Comparison of ENCODE assay signal across 16 cellular contexts in the genomic region with DNA sequence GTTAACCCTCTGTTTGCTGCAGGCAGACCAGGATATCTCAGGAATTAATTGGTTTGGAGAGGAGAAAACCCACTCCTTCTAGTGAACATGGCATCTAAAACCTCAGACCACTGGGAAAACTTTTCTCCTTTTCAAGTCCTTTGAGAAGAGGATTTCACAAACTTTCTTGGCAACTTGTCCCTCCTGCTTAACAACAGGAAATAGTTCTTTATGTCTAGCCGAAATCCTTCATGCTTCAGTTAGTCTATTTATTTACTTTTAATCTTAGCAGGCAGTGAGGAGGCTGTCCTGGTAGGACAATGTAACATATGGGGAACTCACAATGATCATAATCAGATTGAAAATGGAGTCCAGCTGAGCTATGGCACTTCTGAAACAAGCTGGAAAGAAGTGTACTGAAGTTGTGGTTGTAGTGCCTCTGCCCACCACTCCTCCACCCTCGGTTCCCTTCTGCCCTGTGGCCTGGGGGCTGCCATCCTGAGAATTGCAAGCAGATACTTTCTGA. TPM values are rescaled to one million over a fixed set of nuclear protein-coding genes. Genes with fewer than 3 reads are reported as not detected.
DNase-seq lines count a peak whose midpoint lies in the region; ATAC-seq, FAIRE-seq and TF ChIP-seq lines count a peak whose summit lies in the region.
"Had no signal": no experiment of that assay in that cellular context is flagged by ENCODE, and none has a peak within 500 bp of the region (broad histone marks: within the 10 kb centered on the region; RNA-seq: fewer than 3 reads in every experiment).

No MANE protein-coding gene starts in this region.

- TF ChIP-seq POLR2A in HepG2 (IDR thresholded peaks at IDR 0.05; ENCODE audit: insufficient read depth in 1 of 2, low read depth in 2 of 2, low read length in 2 of 2), result no peak
- TF ChIP-seq POLR2A in right lobe of liver (IDR thresholded peaks at IDR 0.05), result no peak
- TF ChIP-seq POLR2A in uterus (IDR thresholded peaks at IDR 0.05), result no peak

- peaks cover 1 to 37% of the 10 kb centered on the region in 2 experiments; a peak in 2 of 5 replicates for H3K27me3 ChIP-seq in HepG2 (ENCODE audit: control insufficient read depth in 1 of 2, insufficient read depth in 2 of 2, low read length in 2 of 2)
- H3K27me3 ChIP-seq in right lobe of liver, result no peaks in the 10 kb centered on the region
- no peaks in the 10 kb centered on the region for H3K27me3 ChIP-seq in MM.1S (replicated peaks; ENCODE audit: insufficient read depth, low read length)
- H3K27me3 ChIP-seq in uterus, result no peaks in the 10 kb centered on the region
- H3K27me3 ChIP-seq: foreskin keratinocyte, pancreas had no signal

- no peak for TF ChIP-seq EP300 in HepG2 (IDR thresholded peaks at IDR 0.05; ENCODE audit: low read depth in 2 of 2, low read length in 2 of 2)
- TF ChIP-seq EP300 in HepG2 (CRISPR knock-in tag; IDR thresholded peaks at IDR 0.05; ENCODE audit: borderline replicate concordance), result no peak

- DNase-seq in HepG2 (ENCODE audit: low spot score) (no peak), right lobe of liver (no peak), MM.1S (no peak), epithelial cell of esophagus (ENCODE audit: low read depth) (peak; percentile 24), type B pancreatic cell (ENCODE audit: extremely low spot score, unreplicated experiment) (no peak), uterus (no peak), CD1c-positive myeloid dendritic cell (ENCODE audit: extremely low spot score) (no peak)
- DNase-seq in activated CD4-positive, alpha-beta memory T cell treated with anti-CD3 and anti-CD28 coated beads for 36 hours, result no peak
- DNase-seq: NCI-H187 treated with DMSO at 0.1 percent for 48 hours had no signal

- ATAC-seq in HepG2, result peak; percentile 15; the same call in 1 of the 3 replicates
- ATAC-seq in right lobe of liver, result no peak

- H3K4me3 ChIP-seq in HepG2 (replicated peaks in 1 of 3; ENCODE audit: insufficient read depth in 1 of 3, low read depth in 2 of 3, low read length in 3 of 3) (no peak overlapping the region), right lobe of liver (no peak overlapping the region), MM.1S (ENCODE audit: low read length) (no peak overlapping the region), epithelial cell of esophagus (ENCODE audit: low read length) (no peak overlapping the region), uterus (no peak overlapping the region)
- H3K4me3 ChIP-seq: pancreas had no signal

- H3K9ac ChIP-seq in HepG2 (ENCODE audit: insufficient read depth, low read depth, low read length) (no peak overlapping the region), MM.1S (ENCODE audit: low read length) (no peak overlapping the region)

- H3K4me2 ChIP-seq in HepG2 (ENCODE audit: low read depth, low read length) (no peak overlapping the region), MM.1S (ENCODE audit: low read depth, low read length) (peak overlapping the region; percentile 57; the same call in 1 of the 2 replicates)

- H3K4me1 Mint-ChIP-seq in type B pancreatic cell (ENCODE audit: unreplicated experiment), result peaks cover 14% of the 10 kb centered on the region
- peaks cover 6% of the 10 kb centered on the region for H3K4me1 Mint-ChIP-seq in activated CD4-positive, alpha-beta memory T cell treated with anti-CD3 and anti-CD28 coated beads for 36 hours (ENCODE audit: low read depth)

- WGBS in HepG2 (ENCODE audit: low lambda C conversion rate), result 0% methylated on average over 2 of the region's 2 CpGs
- WGBS in right lobe of liver (ENCODE audit: insufficient coverage, low coverage, low lambda C conversion rate, missing lambda C conversion rate), result 47% methylated on average over 2 of the region's 2 CpGs

- H2AFZ ChIP-seq in HepG2 (ENCODE audit: low read length), result no peak overlapping the region
- no peak overlapping the region for H2AFZ ChIP-seq in MM.1S (ENCODE audit: low read length)

- H3K9me3 ChIP-seq in HepG2 (ENCODE audit: low read length) (no peaks in the 10 kb centered on the region), right lobe of liver (no peaks in the 10 kb centered on the region), MM.1S (replicated peaks; ENCODE audit: insufficient read depth, low read length) (no peaks in the 10 kb centered on the region), uterus (no peaks in the 10 kb centered on the region)
- H3K9me3 ChIP-seq: pancreas, thoracic aorta had no signal

- no peaks in the 10 kb centered on the region for H3K9me3 Mint-ChIP-seq in type B pancreatic cell
- no peaks in the 10 kb centered on the region for H3K9me3 Mint-ChIP-seq in activated CD4-positive, alpha-beta memory T cell treated with anti-CD3 and anti-CD28 coated beads for 36 hours
- H3K9me3 Mint-ChIP-seq: activated T-helper 1 cell treated with anti-CD3 and anti-CD28 coated beads, Interleukin-12 subunit alpha, Interleukin-12 subunit beta, Interleukin-2, Interleukin-4 antibody, amounts not matched to agents 30 ng/mL and 10 ng/mL and 1 ng/mL, durations not matched to agents 14 hours and 24 hours and 36 hours had no signal

- H3K36me3 ChIP-seq in HepG2 (replicated peaks in 1 of 2; ENCODE audit: control insufficient read depth in 1 of 2, insufficient read depth in 2 of 2, low read length in 2 of 2) (no peaks in the 10 kb centered on the region), right lobe of liver (no peaks in the 10 kb centered on the region), MM.1S (replicated peaks; ENCODE audit: insufficient read depth, low read length) (no peaks in the 10 kb centered on the region), uterus (no peaks in the 10 kb centered on the region)
- H3K36me3 ChIP-seq: pancreas, thoracic aorta had no signal

- H3K27me3 Mint-ChIP-seq in type B pancreatic cell, result peaks cover 14% of the 10 kb centered on the region
- H3K27me3 Mint-ChIP-seq in activated CD4-positive, alpha-beta memory T cell treated with anti-CD3 and anti-CD28 coated beads for 36 hours, result peaks cover 1% of the 10 kb centered on the region

- TF ChIP-seq RAD21 in HepG2 (CRISPR knock-in tag; IDR thresholded peaks at IDR 0.05), result no peak

- in situ Hi-C loops in HepG2 (cut with HindIII; ENCODE audit: extremely low pct_ligation_motif_present, low pct_unique_long_range_greater_than_20kb), result loop anchor here (5.0 to 25.0 kb wide), 4 partner anchors 42 to 1287 kb away; no protein-coding TSS in a partner anchor

- BruUV-seq in HepG2 (replicated peaks; lab: Mats Ljungman, UMichigan), result no TSS peak

- intact Hi-C loops in HepG2 (cut with micrococcal nuclease; ENCODE audit: unreplicated experiment), result loop anchor here (2.0 to 5.0 kb wide), 2 partner anchors 155 to 1297 kb away; no protein-coding TSS in a partner anchor
- intact Hi-C loops in right lobe of liver (cut with DNase I), result loop anchor here (5.0 to 10.0 kb wide), 2 partner anchors 155 to 1297 kb away; no protein-coding TSS in a partner anchor
- intact Hi-C loops in uterus (cut with DNase I; ENCODE audit: low total_unique reads), result no loop called here
- intact Hi-C loops in activated CD4-positive, alpha-beta memory T cell treated with anti-CD3 and anti-CD28 coated beads for 36 hours (cut with micrococcal nuclease), result loop anchor here (1.0 kb wide), 1 partner anchor 41 kb away; no protein-coding TSS in a partner anchor

- no peaks in the 10 kb centered on the region for H3K36me3 Mint-ChIP-seq in type B pancreatic cell
- H3K36me3 Mint-ChIP-seq in activated CD4-positive, alpha-beta memory T cell treated with anti-CD3 and anti-CD28 coated beads for 36 hours, result no peaks in the 10 kb centered on the region

- POLR2A ChIA-PET in HepG2 (lab: Yijun Ruan, JAX), result no interaction called here
- POLR2A ChIA-PET in activated CD4-positive, alpha-beta memory T cell treated with anti-CD3 and anti-CD28 coated beads for 36 hours (lab: Charles Lee), result no interaction called here

- CTCF ChIA-PET in HepG2 (lab: Yijun Ruan, JAX; ENCODE audit: low intra/inter-chr PET ratio, low total read pairs), result interaction anchor here (1.5 to 1.9 kb wide), 3 partner anchors 41 to 1295 kb away, joined by 4 to 14 read pairs (median 6); no protein-coding TSS in a partner anchor
- CTCF ChIA-PET in activated CD4-positive, alpha-beta memory T cell treated with anti-CD3 and anti-CD28 coated beads for 36 hours (lab: Charles Lee), result interaction anchor here (0.6 to 3.8 kb wide), 15 partner anchors 9 to 1444 kb away, joined by 3 to 24 read pairs (median 4); no protein-coding TSS in a partner anchor

- no peaks in the 10 kb centered on the region for H3K79me2 ChIP-seq in HepG2 (ENCODE audit: insufficient read depth, low read length)
- H3K79me2 ChIP-seq in MM.1S (ENCODE audit: low read length), result no peaks in the 10 kb centered on the region

- no peaks in the 10 kb centered on the region for H3K9me2 ChIP-seq in MM.1S (replicated peaks; ENCODE audit: insufficient read depth, low read length)

- FAIRE-seq in HepG2 (lab: Jason Lieb, UNC), result no peak
- FAIRE-seq: pancreas had no signal

- no peaks in the 10 kb centered on the region for H3F3A ChIP-seq in MM.1S (ENCODE audit: insufficient read depth, low read length)

- no peak overlapping the region for H3K27ac ChIP-seq in HepG2 (ENCODE audit: extremely low read length, insufficient read depth, low read length)
- no peak overlapping the region for H3K27ac ChIP-seq in right lobe of liver
- H3K27ac ChIP-seq in MM.1S (ENCODE audit: low read length), result no peak overlapping the region
- no peak overlapping the region for H3K27ac ChIP-seq in uterus
- H3K27ac ChIP-seq: foreskin keratinocyte, pancreas, thoracic aorta had no signal

- TF ChIP-seq CTCF in HepG2 (CRISPR knock-in tag; IDR thresholded peaks at IDR 0.05) (no peak), right lobe of liver (IDR thresholded peaks at IDR 0.05) (no peak), MM.1S (IDR thresholded peaks at IDR 0.05; ENCODE audit: low read length) (no peak), epithelial cell of esophagus (IDR thresholded peaks at IDR 0.05; ENCODE audit: insufficient read depth, low read depth, low read length, missing control alignments) (no peak), type B pancreatic cell (conservative IDR thresholded peaks at IDR 0.05) (no peak), uterus (IDR thresholded peaks at IDR 0.05) (no peak)

- H3K4me3 Mint-ChIP-seq in type B pancreatic cell, result peak overlapping the region; percentile 54
- no peak overlapping the region for H3K4me3 Mint-ChIP-seq in activated CD4-positive, alpha-beta memory T cell treated with anti-CD3 and anti-CD28 coated beads for 36 hours
- H3K4me3 Mint-ChIP-seq: activated CD4-positive, alpha-beta T cell treated with anti-CD3 and anti-CD28 coated beads for 36 hours; activated T-helper 1 cell treated with anti-CD3 and anti-CD28 coated beads, Interleukin-12 subunit alpha, Interleukin-12 subunit beta, Interleukin-2, Interleukin-4 antibody, amounts not matched to agents 30 ng/mL and 10 ng/mL and 1 ng/mL, durations not matched to agents 14 hours and 24 hours and 36 hours had no signal

- H4K20me1 ChIP-seq in HepG2 (ENCODE audit: insufficient read depth, low read length), result no peaks in the 10 kb centered on the region
- H4K20me1 ChIP-seq in MM.1S (ENCODE audit: insufficient read depth, low read length), result no peaks in the 10 kb centered on the region

- no peak overlapping the region for H3K27ac Mint-ChIP-seq in type B pancreatic cell
- H3K27ac Mint-ChIP-seq in activated CD4-positive, alpha-beta memory T cell treated with anti-CD3 and anti-CD28 coated beads for 36 hours, result no peak overlapping the region
- H3K27ac Mint-ChIP-seq: activated CD4-positive, alpha-beta T cell treated with anti-CD3 and anti-CD28 coated beads for 36 hours; activated T-helper 1 cell treated with anti-CD3 and anti-CD28 coated beads, Interleukin-12 subunit alpha, Interleukin-12 subunit beta, Interleukin-2, Interleukin-4 antibody, amounts not matched to agents 30 ng/mL and 10 ng/mL and 1 ng/mL, durations not matched to agents 14 hours and 24 hours and 36 hours had no signal

- H3K4me1 ChIP-seq in HepG2 (ENCODE audit: insufficient read depth, low read length) (no peaks in the 10 kb centered on the region), right lobe of liver (no peaks in the 10 kb centered on the region), MM.1S (ENCODE audit: low read length) (no peaks in the 10 kb centered on the region; the same call in 1 of the 2 replicates), uterus (no peaks in the 10 kb centered on the region)
- H3K4me1 ChIP-seq: pancreas had no signal

RNA-seq across cellular contexts. Expression of a gene that starts 50.6 kb away (rescaled TPM):
- total RNA-seq in HepG2 (2016; rRNA removed; fragmentation: Illumina TruSeq; extraction: Trizol) (not detected in 2 replicates), right lobe of liver (not detected), type B pancreatic cell (ENCODE audit: low replicate concordance) (0.43 and 0.58 TPM in 2 replicates), uterus (1 to 10 TPM in 2 of 4 donors, not detected in 2; 4.0 to 5.2 TPM)
- total RNA-seq in HepG2 (2016; cell fraction: cytosol; rRNA removed; fragmentation: Illumina TruSeq; extraction: Trizol; ENCODE audit: low read depth), result not detected in 2 replicates
- total RNA-seq in HepG2 (2016; cell fraction: insoluble cytoplasmic fraction; rRNA removed; fragmentation: Illumina TruSeq; extraction: Trizol), result not detected in 2 replicates
- not detected in 2 replicates for total RNA-seq in HepG2 (2016; cell fraction: membrane; rRNA removed; fragmentation: Illumina TruSeq; extraction: Trizol)
- total RNA-seq in HepG2 (2016; cell fraction: nucleus; rRNA removed; fragmentation: Illumina TruSeq; extraction: Trizol), result not detected in 2 replicates
- not detected in 2 replicates for polyA plus RNA-seq in HepG2 (2011; rRNA removed)
- polyA plus RNA-seq in HepG2 (2011; cell fraction: cytosol; rRNA removed), result not detected in 2 replicates
- polyA plus RNA-seq in HepG2 (2011; cell fraction: nucleus; rRNA removed), result not detected in 2 replicates
- polyA plus RNA-seq in HepG2 (2012), result not detected in 2 replicates
- polyA plus RNA-seq in HepG2 (2016; cell fraction: cytosol; fragmentation: Illumina TruSeq; extraction: Trizol; ENCODE audit: low read depth), result not detected in 2 replicates
- polyA plus RNA-seq in HepG2 (2016; cell fraction: insoluble cytoplasmic fraction; fragmentation: Illumina TruSeq; extraction: Trizol; ENCODE audit: low read depth), result not detected in 2 replicates
- not detected in 2 replicates for polyA plus RNA-seq in HepG2 (2016; cell fraction: membrane; fragmentation: Illumina TruSeq; extraction: Trizol; ENCODE audit: low read depth)
- not detected in 2 replicates for polyA plus RNA-seq in HepG2 (2016; cell fraction: nucleus; fragmentation: Illumina TruSeq; extraction: Trizol; ENCODE audit: insufficient read depth, low read depth)
- polyA minus RNA-seq in HepG2 (2011; rRNA and poly(A)+ RNA removed; ENCODE audit: low replicate concordance), result 0.05 TPM in 1 of 2 replicates, not detected in the other
- polyA minus RNA-seq in HepG2 (2011; cell fraction: cytosol; rRNA and poly(A)+ RNA removed), result not detected in 2 replicates
- not detected in 2 replicates for polyA minus RNA-seq in HepG2 (2011; cell fraction: nucleus; rRNA and poly(A)+ RNA removed)
- not detected for total RNA-seq in activated CD4-positive, alpha-beta memory T cell treated with anti-CD3 and anti-CD28 coated beads for 36 hours
- total RNA-seq: activated CD4-positive, alpha-beta T cell treated with anti-CD3 and anti-CD28 coated beads for 36 hours; activated T-helper 1 cell treated with anti-CD3 and anti-CD28 coated beads, Interleukin-12 subunit alpha, Interleukin-12 subunit beta, Interleukin-2, Interleukin-4 antibody, amounts not matched to agents 30 ng/mL and 10 ng/mL and 1 ng/mL, durations not matched to agents 14 hours and 24 hours and 36 hours; foreskin keratinocyte; mesenteric fat pad; T-helper 17 cell had no signal
- polyA plus RNA-seq: foreskin keratinocyte had no signal
